In the genomic region with DNA sequence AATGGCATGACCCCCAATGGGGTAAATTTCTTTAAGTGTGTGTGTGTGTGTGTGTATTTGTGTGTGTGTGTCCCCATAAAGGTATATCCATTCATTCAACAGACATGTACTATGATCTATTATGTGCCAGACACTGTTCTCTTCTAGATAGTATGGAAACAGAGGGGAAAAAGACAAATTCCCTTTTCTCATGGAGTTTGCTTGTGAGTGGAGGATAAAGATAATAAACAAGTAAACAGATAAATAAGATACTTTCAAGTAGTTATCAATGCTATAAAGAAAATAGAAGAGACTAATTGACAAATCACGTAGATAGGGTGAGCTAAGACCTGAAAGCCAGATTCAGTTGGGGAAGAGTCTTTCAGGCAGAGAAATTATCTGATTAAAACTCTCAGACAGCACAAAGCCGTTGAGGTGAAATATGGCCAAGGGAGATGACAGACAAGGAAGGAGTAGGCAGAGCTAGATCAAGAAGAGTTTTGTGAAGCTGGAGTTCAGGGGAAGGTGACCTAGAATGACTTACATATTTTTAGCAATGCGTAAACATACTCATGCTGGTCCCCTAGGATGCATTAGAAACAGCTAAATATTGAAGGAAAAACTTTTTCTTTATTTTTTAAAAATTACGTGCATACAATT, we compare ENCODE assay signal across 13 cellular contexts.
"Had no signal": no experiment of that assay in that cellular context is flagged by ENCODE, and none has a peak within 500 bp of the region (broad histone marks: within the 10 kb centered on the region; RNA-seq: fewer than 3 reads in every experiment).

No MANE protein-coding gene starts in this region.

- DNase-seq: effector memory CD8-positive, alpha-beta T cell; kidney; mesenchymal stem cell; midbrain; naive thymus-derived CD4-positive, alpha-beta T cell; right cardiac atrium; spleen; stimulated activated CD4-positive, alpha-beta T cell treated with anti-CD3 and anti-CD28 coated beads, Interleukin-4, amount 100 ng/mL, for 4 hours; stimulated activated naive CD8-positive, alpha-beta T cell treated with anti-CD3 and anti-CD28 coated beads, Interleukin-15, Interleukin-2, amounts not matched to agents 100 U/mL and 50 U/mL, for 24 hours; substantia nigra; testis; tibial artery; upper lobe of left lung had no signal
